Comparison of ENCODE assay signal across 8 cellular contexts in genomic region chr11:114439229-114440120, GRCh38. TPM values are rescaled to one million over a fixed set of nuclear protein-coding genes. Genes with fewer than 3 reads are reported as not detected.
DNase-seq lines count a peak whose midpoint lies in the region; ATAC-seq and TF ChIP-seq lines count a peak whose summit lies in the region.

Gene REXO2, plus strand, starts transcription at chr11:114439467. Its CDS starts 62 bp downstream, at chr11:114439529.

- peak within 1 kb of the TSS; percentile 80 for H3K27ac ChIP-seq in RWPE1
- peak within 1 kb of the TSS; percentile 90 for H3K27ac ChIP-seq in fibroblast of lung (ENCODE audit: insufficient read depth, low read length)

- peak within 1 kb of the TSS; percentile 61 for H3K4me2 ChIP-seq in fibroblast of lung (ENCODE audit: extremely low read depth, insufficient read depth, low read length)

- CTCF ChIA-PET in RWPE1 (lab: Yijun Ruan, JAX): interaction anchor here (0.5 to 1.0 kb wide), 4 partner anchors 20 to 286 kb away, joined by 3 to 5 read pairs (median 4); no protein-coding TSS in a partner anchor

- H3K4me3 ChIP-seq in LNCaP clone FGC (ENCODE audit: low read depth, low read length) (peak within 1 kb of the TSS; percentile 95), fibroblast of lung (replicated peaks in 1 of 4; ENCODE audit: control extremely low read depth in 1 of 4, insufficient read depth in 1 of 4, low read depth in 3 of 4, low read length in 4 of 4) (peak within 1 kb of the TSS; percentile 82 to 99 (median 96))

- H3K27me3 ChIP-seq in fibroblast of lung (ENCODE audit: control insufficient read depth, insufficient read depth, low read length): no peaks in the 10 kb centered on the region

- H3K4me3 Mint-ChIP-seq in activated T-helper 17 cell treated with anti-CD3 and anti-CD28 coated beads, Interleukin-2, amount 50 U/mL, for 72 hours: peak within 1 kb of the TSS; percentile 86
- H3K4me3 Mint-ChIP-seq in naive thymus-derived CD8-positive, alpha-beta T cell: peak within 1 kb of the TSS; percentile 94 to 99 (median 97)

- H2AFZ ChIP-seq in fibroblast of lung (ENCODE audit: low read length): peak within 1 kb of the TSS; percentile 92

- peaks cover 50% of the 10 kb centered on the region for H3K79me2 ChIP-seq in fibroblast of lung (ENCODE audit: control insufficient read depth, insufficient read depth, low read length)

- TF ChIP-seq CTCF in LNCaP clone FGC (IDR thresholded peaks at IDR 0.05; ENCODE audit: control insufficient read depth, extremely low read depth, insufficient read depth) (peak; percentile 24; the same call in 1 of the 2 replicates), RWPE1 (conservative IDR thresholded peaks at IDR 0.05; ENCODE audit: low read depth) (no peak), fibroblast of lung (conservative IDR thresholded peaks at IDR 0.05 in 1 of 2, IDR thresholded peaks at IDR 0.05 in 1 of 2; ENCODE audit: low read depth in 1 of 2, low read length in 2 of 2) (peak; percentile 31 to 32)

- DNase-seq in ELF-1 (ENCODE audit: low read depth, low spot score) (peak; percentile 94), GOT3 (lab: John Stamatoyannopoulos, UW) (peak; percentile 43), LNCaP clone FGC (ENCODE audit: low read depth) (peak; percentile 96), RWPE1 (ENCODE audit: low spot score) (peak; percentile 95), fibroblast of lung (ENCODE audit: low read depth in 2 of 2) (peak; percentile 95 to 96)
- DNase-seq in naive thymus-derived CD8-positive, alpha-beta T cell: peak; percentile 87 to 96 (median 92)
- peak; percentile 87 to 91 (median 90) for DNase-seq in stimulated activated naive CD4-positive, alpha-beta T cell (lab: John Stamatoyannopoulos, UW)

- peak within 1 kb of the TSS; percentile 99 for H3K27ac Mint-ChIP-seq in activated T-helper 17 cell treated with anti-CD3 and anti-CD28 coated beads, Interleukin-2, amount 50 U/mL, for 72 hours
- peak within 1 kb of the TSS; percentile 88 to 98 (median 94) for H3K27ac Mint-ChIP-seq in naive thymus-derived CD8-positive, alpha-beta T cell

- H3K36me3 ChIP-seq in fibroblast of lung (ENCODE audit: control insufficient read depth, insufficient read depth, low read length): no peaks in the 10 kb centered on the region

- peaks cover 57% of the 10 kb centered on the region for H3K36me3 Mint-ChIP-seq in activated T-helper 17 cell treated with anti-CD3 and anti-CD28 coated beads, Interleukin-2, amount 50 U/mL, for 72 hours (ENCODE audit: low read depth)
- peaks cover 0 to 11% (median under 1%) of the 10 kb centered on the region in 3 donors for H3K36me3 Mint-ChIP-seq in naive thymus-derived CD8-positive, alpha-beta T cell

- ATAC-seq in activated T-helper 17 cell treated with anti-CD3 and anti-CD28 coated beads, Interleukin-2, amount 50 U/mL, for 72 hours (replicated peaks): peak; percentile 94
- peak; percentile 98 to 99 for ATAC-seq in naive thymus-derived CD8-positive, alpha-beta T cell

- POLR2A ChIA-PET in RWPE1 (lab: Yijun Ruan, JAX; ENCODE audit: low non-redundant PET): no interaction called here
- POLR2A ChIA-PET in naive thymus-derived CD8-positive, alpha-beta T cell (lab: Charles Lee): interaction anchor here (0.5 to 1.4 kb wide), 8 partner anchors 36 to 273 kb away, joined by 3 to 7 read pairs (median 4); partner anchors contain the start of genes C11orf71 and RBM7

- H4K20me1 ChIP-seq in fibroblast of lung (ENCODE audit: control insufficient read depth, extremely low read depth, insufficient read depth, low read length): no peaks in the 10 kb centered on the region

- H3K27me3 Mint-ChIP-seq in activated T-helper 17 cell treated with anti-CD3 and anti-CD28 coated beads, Interleukin-2, amount 50 U/mL, for 72 hours: no peaks in the 10 kb centered on the region
- peaks cover 0 to 1% (median 0%) of the 10 kb centered on the region in 5 donors for H3K27me3 Mint-ChIP-seq in naive thymus-derived CD8-positive, alpha-beta T cell

- H3K4me1 Mint-ChIP-seq in activated T-helper 17 cell treated with anti-CD3 and anti-CD28 coated beads, Interleukin-2, amount 50 U/mL, for 72 hours: peaks cover 25% of the 10 kb centered on the region
- H3K4me1 Mint-ChIP-seq in naive thymus-derived CD8-positive, alpha-beta T cell: peaks cover 14 to 34% (median 31%) of the 10 kb centered on the region in 4 donors

- no peaks in the 10 kb centered on the region for H3K9me3 Mint-ChIP-seq in activated T-helper 17 cell treated with anti-CD3 and anti-CD28 coated beads, Interleukin-2, amount 50 U/mL, for 72 hours
- H3K9me3 Mint-ChIP-seq in naive thymus-derived CD8-positive, alpha-beta T cell: no peaks in the 10 kb centered on the region

- no peaks in the 10 kb centered on the region for H3K9me3 ChIP-seq in fibroblast of lung (ENCODE audit: control insufficient read depth, insufficient read depth, low read depth, low read length)

- peaks cover 2% of the 10 kb centered on the region for H3K4me1 ChIP-seq in fibroblast of lung (ENCODE audit: control insufficient read depth, extremely low read depth, insufficient read depth, low read length)

- H3K9ac ChIP-seq in fibroblast of lung (ENCODE audit: insufficient read depth, low read length): peak within 1 kb of the TSS; percentile 90

RNA-seq across cellular contexts. Expression of gene REXO2, which starts in this region (rescaled TPM):
- 100 to 1,000 TPM; 111 to 127 TPM for total RNA-seq in activated T-helper 17 cell treated with anti-CD3 and anti-CD28 coated beads, Interleukin-2, amount 50 U/mL, for 72 hours
- total RNA-seq in fibroblast of lung: 234 and 236 TPM in 2 replicates
- 269 and 372 TPM in 2 replicates for polyA plus RNA-seq in fibroblast of lung
- polyA plus RNA-seq in fibroblast of lung (2012): 184 and 240 TPM in 2 replicates
- 12.4 and 13.1 TPM in 2 replicates for polyA minus RNA-seq in fibroblast of lung (ENCODE audit: low replicate concordance)
- 10 to 100 TPM; 60.6 to 65.0 TPM for total RNA-seq in naive thymus-derived CD8-positive, alpha-beta T cell
- polyA plus RNA-seq in naive thymus-derived CD8-positive, alpha-beta T cell: 10 to 100 TPM; 45.8 to 49.5 (median 47.9) TPM

Comparison
In these comparisons a context has a peak if more than half of its experiments do, and no peak if none do; other contexts are left out.
1. Peak in every context shown above with its lines: DNase-seq, ATAC-seq, H3K4me3 ChIP-seq and H3K27ac ChIP-seq.
2. DNase-seq: peak in every context shown above with its lines; median percentile 96 in LNCaP clone FGC; 96 in fibroblast of lung; 95 in RWPE1; 94 in ELF-1; 92 in naive thymus-derived CD8-positive, alpha-beta T cell; 90 in stimulated activated naive CD4-positive, alpha-beta T cell; 43 in GOT3.